2 cellular contexts compared by ENCODE assay signal in the genomic region with DNA sequence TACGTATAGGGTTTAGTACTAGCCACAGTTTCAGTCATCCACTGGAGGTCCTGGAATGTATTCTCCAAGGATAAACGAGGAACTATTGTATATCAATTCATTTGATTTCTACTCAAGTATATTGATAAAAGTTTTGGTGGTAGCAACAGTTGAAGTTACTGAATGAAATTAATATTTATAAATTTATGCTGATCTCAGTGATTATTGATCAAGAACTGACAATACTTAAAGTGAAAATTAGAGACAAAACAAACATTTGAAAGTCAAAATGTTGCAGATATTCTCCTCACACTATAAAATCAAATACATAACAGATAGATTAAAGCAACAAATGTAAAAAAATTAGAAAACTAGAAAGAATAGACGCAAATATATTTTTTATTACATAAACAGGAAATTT.
TF ChIP-seq lines count a peak whose summit lies in the region.

No MANE protein-coding gene starts in this region.

TF ChIP-seq in IMR-90, 13 proteins besides CTCF, POLR2A, EP300 and RAD21:
- TF ChIP-seq RCOR1 (IDR thresholded peaks at IDR 0.05; ENCODE audit: insufficient replicate concordance, low read length) (no peak), NFE2L2 (IDR thresholded peaks at IDR 0.05; ENCODE audit: low read depth, low read length) (no peak), RFX5 (IDR thresholded peaks at IDR 0.05; ENCODE audit: low read depth, low read length) (no peak), MAFK (IDR thresholded peaks at IDR 0.05; ENCODE audit: low read depth, low read length) (peak; percentile 25; the same call in 1 of the 2 replicates)
- TF ChIP-seq, protein P1, sequence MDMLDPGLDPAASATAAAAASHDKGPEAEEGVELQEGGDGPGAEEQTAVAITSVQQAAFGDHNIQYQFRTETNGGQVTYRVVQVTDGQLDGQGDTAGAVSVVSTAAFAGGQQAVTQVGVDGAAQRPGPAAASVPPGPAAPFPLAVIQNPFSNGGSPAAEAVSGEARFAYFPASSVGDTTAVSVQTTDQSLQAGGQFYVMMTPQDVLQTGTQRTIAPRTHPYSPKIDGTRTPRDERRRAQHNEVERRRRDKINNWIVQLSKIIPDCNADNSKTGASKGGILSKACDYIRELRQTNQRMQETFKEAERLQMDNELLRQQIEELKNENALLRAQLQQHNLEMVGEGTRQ (IDR thresholded peaks at IDR 0.05; ENCODE audit: low read depth, low read length) = no peak

TF ChIP-seq in K562, 482 proteins besides CTCF, POLR2A, EP300 and RAD21:
- TF ChIP-seq LCOR (CRISPR knock-in tag; IDR thresholded peaks at IDR 0.05) (no peak), ZNF316 (IDR thresholded peaks at IDR 0.05) (peak; percentile 56; the same call in 1 of the 2 replicates), ZFPM2 (CRISPR knock-in tag; IDR thresholded peaks at IDR 0.05) (no peak), C11orf30 (IDR thresholded peaks at IDR 0.05; ENCODE audit: low read depth) (peak; percentile 13; the same call in 1 of the 2 replicates)
- TF ChIP-seq, protein P2, sequence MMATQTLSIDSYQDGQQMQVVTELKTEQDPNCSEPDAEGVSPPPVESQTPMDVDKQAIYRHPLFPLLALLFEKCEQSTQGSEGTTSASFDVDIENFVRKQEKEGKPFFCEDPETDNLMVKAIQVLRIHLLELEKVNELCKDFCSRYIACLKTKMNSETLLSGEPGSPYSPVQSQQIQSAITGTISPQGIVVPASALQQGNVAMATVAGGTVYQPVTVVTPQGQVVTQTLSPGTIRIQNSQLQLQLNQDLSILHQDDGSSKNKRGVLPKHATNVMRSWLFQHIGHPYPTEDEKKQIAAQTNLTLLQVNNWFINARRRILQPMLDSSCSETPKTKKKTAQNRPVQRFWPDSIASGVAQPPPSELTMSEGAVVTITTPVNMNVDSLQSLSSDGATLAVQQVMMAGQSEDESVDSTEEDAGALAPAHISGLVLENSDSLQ (IDR thresholded peaks at IDR 0.05) = no peak
